In the genomic region with DNA sequence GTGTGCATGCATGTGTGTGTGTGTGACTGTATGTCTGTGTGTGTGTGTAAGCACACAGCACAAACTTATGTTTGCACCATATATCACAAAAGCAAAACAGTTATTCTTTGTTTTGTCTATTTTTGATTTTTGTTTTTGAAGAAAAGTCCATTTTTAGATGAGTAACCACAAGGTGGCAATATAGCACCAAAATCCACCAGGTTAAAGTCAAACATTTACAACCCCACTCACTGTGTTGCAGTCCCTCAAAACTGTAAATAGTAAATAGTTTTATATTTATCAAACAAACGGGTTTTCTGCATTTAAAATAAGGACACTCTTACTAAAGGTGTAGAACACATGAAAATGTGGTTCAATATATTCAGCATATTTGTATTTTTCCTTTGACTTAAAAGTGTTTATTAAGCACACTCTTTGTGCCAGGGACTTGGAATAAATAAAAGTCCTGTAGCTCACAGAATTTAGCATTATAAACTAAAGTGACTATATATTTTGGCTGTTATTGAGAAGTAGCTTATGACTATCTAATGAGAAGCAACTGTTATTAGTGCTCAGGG, we compare ENCODE assay signal across 8 cellular contexts.
DNase-seq lines count a peak whose midpoint lies in the region; ATAC-seq and TF ChIP-seq lines count a peak whose summit lies in the region.

No MANE protein-coding gene starts in this region.

- peak overlapping the region; percentile 30; the same call in 1 of the 2 replicates for H3K27ac ChIP-seq in SJCRH30
- H3K27ac ChIP-seq in gastroesophageal sphincter, result no peak overlapping the region
- H3K27ac ChIP-seq in stomach, result no peak overlapping the region

- intact Hi-C loops in stomach (cut with DNase I; ENCODE audit: low total_unique reads), result no loop called here

- WGBS in gastroesophageal sphincter (ENCODE audit: low coverage in 1 of 2), 2 donors, result 0 to 4% methylated on average over 1 of the region's 1 CpG
- WGBS in stomach, 5 donors, result 0 to 2% (median 0%) methylated on average over 1 of the region's 1 CpG

- H3K27ac Mint-ChIP-seq in type B pancreatic cell, result no peak overlapping the region

- H3K9me3 ChIP-seq in BE2C (no peaks in the 10 kb centered on the region), SJCRH30 (replicated peaks) (no peaks in the 10 kb centered on the region), gastroesophageal sphincter (no peaks in the 10 kb centered on the region), stomach (no peaks in the 10 kb centered on the region)

- H3K4me3 Mint-ChIP-seq in type B pancreatic cell, result no peak overlapping the region

- ATAC-seq in gastroesophageal sphincter, result no peak
- ATAC-seq in HG02763 (IDR thresholded peaks at IDR 0.05; ENCODE audit: unreplicated experiment), result no peak

- DNase-seq in BE2C, result no peak
- DNase-seq in H4 (ENCODE audit: low spot score), result peak; percentile 33
- peak; percentile 13 to 73 for DNase-seq in SJCRH30
- DNase-seq in type B pancreatic cell (ENCODE audit: extremely low spot score, unreplicated experiment), result no peak
- DNase-seq in stomach, result no peak
- DNase-seq in GM19240 (ENCODE audit: insufficient read length, low spot score), result no peak

- no peaks in the 10 kb centered on the region for H3K27me3 Mint-ChIP-seq in type B pancreatic cell

- peaks cover 20% of the 10 kb centered on the region for H3K4me1 Mint-ChIP-seq in type B pancreatic cell (ENCODE audit: unreplicated experiment)

- TF ChIP-seq POLR2A in gastroesophageal sphincter (IDR thresholded peaks at IDR 0.05) (no peak), stomach (IDR thresholded peaks at IDR 0.05) (no peak)

- H3K9me3 Mint-ChIP-seq in type B pancreatic cell, result no peaks in the 10 kb centered on the region

- H3K4me1 ChIP-seq in BE2C (no peaks in the 10 kb centered on the region), SJCRH30 (peaks cover 33% of the 10 kb centered on the region), gastroesophageal sphincter (peaks cover 0 to 4% (median 0%) of the 10 kb centered on the region in 3 donors), stomach (peaks cover 0 to 3% (median 0%) of the 10 kb centered on the region in 4 donors)

- TF ChIP-seq CTCF in BE2C (IDR thresholded peaks at IDR 0.05; ENCODE audit: low read depth, low read length) (peak; percentile 63), gastroesophageal sphincter (IDR thresholded peaks at IDR 0.05) (peak; percentile 6 to 53 (median 51)), type B pancreatic cell (conservative IDR thresholded peaks at IDR 0.05) (peak; percentile 86), stomach (IDR thresholded peaks at IDR 0.05) (peak in 3 of 7 experiments; percentile 27 to 42 (median 31))

- TF ChIP-seq EP300 in gastroesophageal sphincter (IDR thresholded peaks at IDR 0.05) (no peak), stomach (IDR thresholded peaks at IDR 0.05) (no peak)

- H3K4me3 ChIP-seq in BE2C (ENCODE audit: low read depth, low read length), result no peak overlapping the region
- no peak overlapping the region for H3K4me3 ChIP-seq in SJCRH30
- H3K4me3 ChIP-seq in gastroesophageal sphincter, result no peak overlapping the region
- H3K4me3 ChIP-seq in stomach, result no peak overlapping the region

- H3K36me3 Mint-ChIP-seq in type B pancreatic cell, result no peaks in the 10 kb centered on the region

- H3K27me3 ChIP-seq in BE2C (no peaks in the 10 kb centered on the region), SJCRH30 (no peaks in the 10 kb centered on the region), gastroesophageal sphincter (no peaks in the 10 kb centered on the region), stomach (no peaks in the 10 kb centered on the region)

- H3K36me3 ChIP-seq in BE2C, result no peaks in the 10 kb centered on the region
- no peaks in the 10 kb centered on the region for H3K36me3 ChIP-seq in SJCRH30
- H3K36me3 ChIP-seq in gastroesophageal sphincter, result no peaks in the 10 kb centered on the region
- no peaks in the 10 kb centered on the region for H3K36me3 ChIP-seq in stomach

Comparison
In these comparisons a context has a peak if more than half of its experiments do, and no peak if none do; other contexts are left out.
1. DNase-seq: peak in H4 (single experiment) and SJCRH30 (2 of 2); none in BE2C (single experiment), type B pancreatic cell (single experiment), stomach (single experiment) and GM19240 (single experiment).